In genomic region chr13:51004111-51004865, GRCh38 we compare ENCODE assay signal across 24 cellular contexts.
"Had no signal": no experiment of that assay in that cellular context is flagged by ENCODE, and none has a peak within 500 bp of the region (broad histone marks: within the 10 kb centered on the region; RNA-seq: fewer than 3 reads in every experiment).

No MANE protein-coding gene starts in this region.

- H3K4me1 ChIP-seq: body of pancreas had no signal

- H3K36me3 Mint-ChIP-seq: mesothelial cell of epicardium had no signal

- H3K9me3 ChIP-seq: body of pancreas, left ventricle myocardium inferior, transverse colon had no signal

- H3K9me3 Mint-ChIP-seq: activated CD4-positive, alpha-beta T cell treated with anti-CD3 and anti-CD28 coated beads, Interleukin-2, amount 10 ng/mL, durations not matched to agents 7 days and 5 days; activated naive CD8-positive, alpha-beta T cell treated with anti-CD3 and anti-CD28 coated beads, Interleukin-2, amount 50 U/mL, for 24 hours; activated T-helper 1 cell treated with anti-CD3 and anti-CD28 coated beads, Interleukin-12 subunit alpha, Interleukin-12 subunit beta, Interleukin-2, Interleukin-4 antibody, amounts not matched to agents 30 ng/mL and 10 ng/mL and 1 ng/mL, durations not matched to agents 14 hours and 24 hours and 36 hours; mesothelial cell of epicardium; stimulated activated naive B cell treated with anti-CD40 and anti-IgM and Interleukin-4, amounts not matched to agents 10 μg/mL and 1 μg/mL and 100 μg/mL, for 72 hours had no signal

- H3K4me1 Mint-ChIP-seq: activated CD4-positive, alpha-beta T cell treated with anti-CD3 and anti-CD28 coated beads, Interleukin-2, amount 10 ng/mL, durations not matched to agents 7 days and 5 days; activated naive CD8-positive, alpha-beta T cell treated with anti-CD3 and anti-CD28 coated beads, Interleukin-2, amount 50 U/mL, for 24 hours; stimulated activated naive B cell treated with anti-CD40 and anti-IgM and Interleukin-4, amounts not matched to agents 10 μg/mL and 1 μg/mL and 100 μg/mL, for 72 hours had no signal

- H3K4me3 Mint-ChIP-seq: activated CD4-positive, alpha-beta T cell treated with anti-CD3 and anti-CD28 coated beads, Interleukin-2, amount 10 ng/mL, durations not matched to agents 7 days and 5 days; activated CD8-positive, alpha-beta T cell treated with anti-CD3 and anti-CD28 coated beads, Interleukin-2, amount 10 ng/mL, durations not matched to agents 7 days and 5 days; activated naive CD8-positive, alpha-beta T cell treated with anti-CD3 and anti-CD28 coated beads, Interleukin-2, amount 50 U/mL, for 24 hours; activated T-helper 1 cell treated with anti-CD3 and anti-CD28 coated beads, Interleukin-12 subunit alpha, Interleukin-12 subunit beta, Interleukin-2, Interleukin-4 antibody, amounts not matched to agents 30 ng/mL and 10 ng/mL and 1 ng/mL, durations not matched to agents 14 hours and 24 hours and 36 hours; mesothelial cell of epicardium; stimulated activated naive B cell treated with anti-CD40 and anti-IgM and Interleukin-4, amounts not matched to agents 10 μg/mL and 1 μg/mL and 100 μg/mL, for 72 hours had no signal

- DNase-seq: activated CD4-positive, alpha-beta T cell treated with anti-CD3 and anti-CD28 coated beads, Interleukin-2, amount 10 ng/mL, durations not matched to agents 7 days and 5 days; activated CD4-positive, CD25-positive, alpha-beta regulatory T cell treated with anti-CD3 and anti-CD28 coated beads, Interleukin-2, amount 50 U/mL, for 72 hours; activated CD8-positive, alpha-beta T cell treated with anti-CD3 and anti-CD28 coated beads, Interleukin-2, amount 10 ng/mL, durations not matched to agents 7 days and 5 days; activated gamma-delta T cell; activated naive CD4-positive, alpha-beta T cell treated with anti-CD3 and anti-CD28 coated beads, Interleukin-2, amount 50 U/mL, for 16 hours; activated naive CD8-positive, alpha-beta T cell treated with anti-CD3 and anti-CD28 coated beads, Interleukin-2, amount 50 U/mL, for 24 hours; anterior cingulate cortex; body of pancreas; caudate nucleus; dermis blood vessel endothelial cell; effector memory CD4-positive, alpha-beta T cell; foreskin melanocyte; hippocampal formation; kidney glomerular epithelial cell; left ventricle myocardium inferior; occipital lobe; stimulated activated CD4-positive, alpha-beta T cell treated with anti-CD3 and anti-CD28 coated beads, Interleukin-2, amount 100 ng/mL, for 48 hours; stimulated activated CD8-positive, alpha-beta memory T cell treated with anti-CD3 and anti-CD28 coated beads, Interleukin-4, amount 100 ng/mL, for 48 hours; stimulated activated naive B cell treated with anti-CD40 and anti-IgM and Interleukin-4, amounts not matched to agents 10 μg/mL and 1 μg/mL and 100 μg/mL, for 72 hours; transverse colon; WERI-Rb-1 had no signal

- H3K27ac Mint-ChIP-seq: activated CD4-positive, alpha-beta T cell treated with anti-CD3 and anti-CD28 coated beads, Interleukin-2, amount 10 ng/mL, durations not matched to agents 7 days and 5 days; activated CD8-positive, alpha-beta T cell treated with anti-CD3 and anti-CD28 coated beads, Interleukin-2, amount 10 ng/mL, durations not matched to agents 7 days and 5 days; activated naive CD8-positive, alpha-beta T cell treated with anti-CD3 and anti-CD28 coated beads, Interleukin-2, amount 50 U/mL, for 24 hours; activated T-helper 1 cell treated with anti-CD3 and anti-CD28 coated beads, Interleukin-12 subunit alpha, Interleukin-12 subunit beta, Interleukin-2, Interleukin-4 antibody, amounts not matched to agents 30 ng/mL and 10 ng/mL and 1 ng/mL, durations not matched to agents 14 hours and 24 hours and 36 hours; mesothelial cell of epicardium; stimulated activated naive B cell treated with anti-CD40 and anti-IgM and Interleukin-4, amounts not matched to agents 10 μg/mL and 1 μg/mL and 100 μg/mL, for 72 hours had no signal

- H3K4me3 ChIP-seq: body of pancreas, left ventricle myocardium inferior, transverse colon had no signal

- H3K27ac ChIP-seq: body of pancreas, left ventricle myocardium inferior, WERI-Rb-1 had no signal

- H3K27me3 ChIP-seq: body of pancreas, transverse colon had no signal

- ATAC-seq: activated CD8-positive, alpha-beta T cell treated with anti-CD3 and anti-CD28 coated beads, Interleukin-2, amount 10 ng/mL, durations not matched to agents 7 days and 5 days; activated naive CD8-positive, alpha-beta T cell treated with anti-CD3 and anti-CD28 coated beads, Interleukin-2, amount 50 U/mL, for 24 hours; body of pancreas; sciatic nerve; stimulated activated naive B cell treated with anti-CD40 and anti-IgM and Interleukin-4, amounts not matched to agents 10 μg/mL and 1 μg/mL and 100 μg/mL, for 72 hours had no signal

- H3K36me3 ChIP-seq: left ventricle myocardium inferior, transverse colon, WERI-Rb-1 had no signal
